Comparison of ENCODE assay signal across 27 cellular contexts in genomic region chr6:151359486-151359885, GRCh38.
"Had no signal": no experiment of that assay in that cellular context is flagged by ENCODE, and none has a peak within 500 bp of the region (broad histone marks: within the 10 kb centered on the region; RNA-seq: fewer than 3 reads in every experiment).

No MANE protein-coding gene starts in this region.

- ATAC-seq: gastrocnemius medialis; left lobe of liver; mucosa of descending colon; natural killer cell treated with Interleukin-12 subunit alpha and Interleukin-12 subunit beta and Interleukin-15 and Interleukin-18, amount 100 ng/mL, for 72 hours; stimulated activated effector memory CD8-positive, alpha-beta T cell treated with anti-CD3 and anti-CD28 coated beads, Interleukin-12 subunit alpha, Interleukin-12 subunit beta, amount 100 ng/mL, for 72 hours had no signal

- H3K27me3 Mint-ChIP-seq: memory B cell; naive B cell; natural killer cell treated with Interleukin-12 subunit alpha and Interleukin-12 subunit beta and Interleukin-15 and Interleukin-18, amount 100 ng/mL, for 72 hours; progenitor cell of endocrine pancreas had no signal

- H3K27me3 ChIP-seq: gastrocnemius medialis, neutrophil, right lobe of liver, testis, tibial artery, vagina had no signal

- H3K9ac ChIP-seq: parathyroid adenoma had no signal

- H2AFZ ChIP-seq: parathyroid adenoma had no signal

- H3K4me3 Mint-ChIP-seq: memory B cell; naive B cell; natural killer cell treated with Interleukin-12 subunit alpha and Interleukin-12 subunit beta and Interleukin-15 and Interleukin-18, amount 100 ng/mL, for 72 hours; neural crest cell; stimulated activated effector memory CD8-positive, alpha-beta T cell treated with anti-CD3 and anti-CD28 coated beads, Interleukin-12 subunit alpha, Interleukin-12 subunit beta, amount 100 ng/mL, for 72 hours had no signal

- H3K27ac ChIP-seq: coronary artery, gastrocnemius medialis, neutrophil, parathyroid adenoma, right lobe of liver, testis, tibial artery, vagina had no signal

- H3K4me1 ChIP-seq: gastrocnemius medialis, parathyroid adenoma, testis, vagina had no signal

- H3K9me3 ChIP-seq: gastrocnemius medialis, mucosa of descending colon, neutrophil, right lobe of liver, testis, tibial artery, vagina had no signal

- DNase-seq: dermis blood vessel endothelial cell; effector memory CD4-positive, alpha-beta T cell; gastrocnemius medialis; head of caudate nucleus; kidney; mucosa of descending colon; naive B cell; right lobe of liver; small intestine; stimulated activated CD4-positive, alpha-beta T cell treated with anti-CD3 and anti-CD28 coated beads, Interleukin-12 subunit alpha, Interleukin-12 subunit beta, amount 100 ng/mL, for 4 hours; stimulated activated CD4-positive, alpha-beta T cell treated with anti-CD3 and anti-CD28 coated beads, Interleukin-1b, Interleukin-23, amount 100 ng/mL, for 48 hours; stimulated activated CD4-positive, alpha-beta T cell treated with anti-CD3 and anti-CD28 coated beads, Interleukin-4, amount 100 ng/mL, for 1 hour; stimulated activated naive CD4-positive, alpha-beta T cell treated with Interleukin-2 at 50 U/mL for 16 hours; substantia nigra; testis; tibial artery had no signal

- H3K4me1 Mint-ChIP-seq: memory B cell; naive B cell; stimulated activated effector memory CD8-positive, alpha-beta T cell treated with anti-CD3 and anti-CD28 coated beads, Interleukin-12 subunit alpha, Interleukin-12 subunit beta, amount 100 ng/mL, for 72 hours had no signal

- H3K36me3 ChIP-seq: right lobe of liver had no signal

- H3K4me3 ChIP-seq: coronary artery, gastrocnemius medialis, lung, mucosa of descending colon, right lobe of liver, testis, tibial artery, vagina had no signal

- H3K79me2 ChIP-seq: parathyroid adenoma had no signal

- H3K9me3 Mint-ChIP-seq: memory B cell; naive B cell; natural killer cell treated with Interleukin-12 subunit alpha and Interleukin-12 subunit beta and Interleukin-15 and Interleukin-18, amount 100 ng/mL, for 72 hours; neural crest cell; stimulated activated effector memory CD8-positive, alpha-beta T cell treated with anti-CD3 and anti-CD28 coated beads, Interleukin-12 subunit alpha, Interleukin-12 subunit beta, amount 100 ng/mL, for 72 hours had no signal

- H3K27ac Mint-ChIP-seq: memory B cell; natural killer cell treated with Interleukin-12 subunit alpha and Interleukin-12 subunit beta and Interleukin-15 and Interleukin-18, amount 100 ng/mL, for 72 hours; progenitor cell of endocrine pancreas; stimulated activated effector memory CD8-positive, alpha-beta T cell treated with anti-CD3 and anti-CD28 coated beads, Interleukin-12 subunit alpha, Interleukin-12 subunit beta, amount 100 ng/mL, for 72 hours had no signal
